Comparison of ENCODE assay signal across 8 cellular contexts in genomic region chr10:74738985-74739567, GRCh38.
DNase-seq lines count a peak whose midpoint lies in the region; ATAC-seq and TF ChIP-seq lines count a peak whose summit lies in the region.

No MANE protein-coding gene starts in this region.

- TF ChIP-seq CTCF in GM06990 (IDR thresholded peaks at IDR 0.05; ENCODE audit: insufficient read depth, low read length, poor library complexity, severe bottlenecking): peak; percentile 56

- H3K4me3 ChIP-seq in GM06990 (replicated peaks; ENCODE audit: low read depth, low read length): peak overlapping the region; percentile 36

- ATAC-seq in GM19468 (IDR thresholded peaks at IDR 0.05; ENCODE audit: extremely low read depth, unreplicated experiment) (peak; percentile 63), HG03521 (IDR thresholded peaks at IDR 0.05; ENCODE audit: unreplicated experiment) (peak; percentile 77), left lobe of liver (peak; percentile 34)

- peak; percentile 79 for DNase-seq in GM06990 (ENCODE audit: extremely low read depth, insufficient read length)
- peak; percentile 26 to 41 for DNase-seq in activated T-cell treated with anti-CD3 and anti-CD28 coated beads, Interleukin-2, amount 50 U/mL, for 48 hours
- DNase-seq in left lobe of liver (ENCODE audit: low spot score): peak; percentile 34
- no peak for DNase-seq in RKO (ENCODE audit: low spot score)
- DNase-seq in NCI-H2107 treated with DMSO at 0.1 percent for 48 hours (lab: John Stamatoyannopoulos, UW; ENCODE audit: unreplicated experiment): no peak
- no peak for DNase-seq in AG20443 (ENCODE audit: low spot score)

- H3K36me3 ChIP-seq in GM06990 (ENCODE audit: control insufficient read depth, insufficient read depth, low read length): no peaks in the 10 kb centered on the region

- H3K27me3 ChIP-seq in GM06990 (replicated peaks; ENCODE audit: control insufficient read depth, insufficient read depth, low read length): no peaks in the 10 kb centered on the region

Comparison
In these comparisons a context has a peak if more than half of its experiments do, and no peak if none do; other contexts are left out.
1. DNase-seq: peak in GM06990 (single experiment), activated T-cell treated with anti-CD3 and anti-CD28 coated beads, Interleukin-2, amount 50 U/mL, for 48 hours (2 of 2) and left lobe of liver (single experiment); none in RKO (single experiment), NCI-H2107 treated with DMSO at 0.1 percent for 48 hours (single experiment) and AG20443 (single experiment).
2. Peak in every context shown above with its lines, with median percentiles within 50 percentile points of each other: ATAC-seq.